Comparison of ENCODE assay signal across 35 cellular contexts in genomic region chr19:42376177-42376555, GRCh38. TPM values are rescaled to one million over a fixed set of nuclear protein-coding genes. Genes with fewer than 3 reads are reported as not detected.
DNase-seq lines count a peak whose midpoint lies in the region; ATAC-seq lines count a peak whose summit lies in the region.
"Had no signal": no experiment of that assay in that cellular context is flagged by ENCODE, and none has a peak within 500 bp of the region (broad histone marks: within the 10 kb centered on the region; RNA-seq: fewer than 3 reads in every experiment).

No MANE protein-coding gene starts in this region.

- peak in 1 of 2 donors; percentile 8 for ATAC-seq in right cardiac atrium
- ATAC-seq in left ventricle myocardium superior, result no peak
- ATAC-seq: A549; CD8-positive, alpha-beta T cell had no signal

- CTCF ChIA-PET in activated naive CD4-positive, alpha-beta T cell treated with anti-CD3 and anti-CD28 coated beads, Interleukin-2, amount 10 ng/mL, durations not matched to agents 7 days and 5 days (lab: Charles Lee), result no interaction called here

- 96% methylated on average over 17 of the region's 17 CpGs for WGBS in right cardiac atrium
- no CpG with 5 or more reads among the region's 17 CpGs for WGBS in neuronal stem cell (ENCODE audit: extremely low coverage in 2 of 2, insufficient read length in 2 of 2, insufficient replicate concordance in 1 of 2), 2 donors

- no peak overlapping the region for H3K14ac ChIP-seq in neuronal stem cell (ENCODE audit: low read length)

- no peak overlapping the region for H4K91ac ChIP-seq in neuronal stem cell (ENCODE audit: low read depth, low read length, poor library complexity)

- H3K36me3 ChIP-seq in neuronal stem cell (replicated peaks in 1 of 2; ENCODE audit: control insufficient read depth in 2 of 2, insufficient read depth in 2 of 2, low read length in 2 of 2), result peaks cover 4 to 44% of the 10 kb centered on the region in 2 donors

- H3K9ac ChIP-seq in neuronal stem cell (ENCODE audit: low read depth, low read length, poor library complexity), result peak overlapping the region; percentile 50
- H3K9ac ChIP-seq: BLaER1; BLaER1 treated with 17β-estradiol and CSF1 and Interleukin-3, amounts not matched to agents 10 nM and 100 nM had no signal

- no peak overlapping the region for H3K27ac ChIP-seq in right cardiac atrium (ENCODE audit: low read length)
- H3K27ac ChIP-seq in neuronal stem cell (replicated peaks; ENCODE audit: low read length), result no peak overlapping the region
- H3K27ac ChIP-seq: 22Rv1; A549; BLaER1; BLaER1 treated with 17β-estradiol and CSF1 and Interleukin-3, amounts not matched to agents 10 nM and 100 nM; C4-2B had no signal

- peaks cover 3% of the 10 kb centered on the region for H3K79me1 ChIP-seq in neuronal stem cell (ENCODE audit: low read depth, low read length)

- intact Hi-C loops in right cardiac atrium (cut with DNase I), result no loop called here
- intact Hi-C loops in left ventricle myocardium superior (cut with micrococcal nuclease), result no loop called here

- H3K23ac ChIP-seq in neuronal stem cell (ENCODE audit: low read depth, low read length, poor library complexity), result no peak overlapping the region

- no peaks in the 10 kb centered on the region for H3K4me1 ChIP-seq in right cardiac atrium (ENCODE audit: control insufficient read depth, insufficient read depth, low read length)
- peaks cover 0 to 9% of the 10 kb centered on the region in 2 donors for H3K4me1 ChIP-seq in neuronal stem cell (ENCODE audit: control insufficient read depth in 2 of 2, insufficient read depth in 1 of 2, low read depth in 1 of 2, low read length in 2 of 2)
- H3K4me1 ChIP-seq: A549, BE2C, BLaER1 had no signal

- H3K4me3 ChIP-seq in right cardiac atrium (ENCODE audit: low read length) (no peak overlapping the region), neuronal stem cell (ENCODE audit: low read length in 2 of 2) (no peak overlapping the region)
- H3K4me3 ChIP-seq: A549; BLaER1; BLaER1 treated with 17β-estradiol and CSF1 and Interleukin-3, amounts not matched to agents 10 nM and 100 nM had no signal

- no peak overlapping the region for H3K4me2 ChIP-seq in neuronal stem cell (ENCODE audit: insufficient read depth, low read length, poor library complexity, severe bottlenecking)
- H3K4me2 ChIP-seq: A549; BLaER1; BLaER1 treated with 17β-estradiol and CSF1 and Interleukin-3, amounts not matched to agents 10 nM and 100 nM had no signal

- H2BK12ac ChIP-seq in neuronal stem cell (ENCODE audit: low read length), result no peak overlapping the region

- no peak overlapping the region for H3K4me3 Mint-ChIP-seq in activated naive CD4-positive, alpha-beta T cell treated with anti-CD3 and anti-CD28 coated beads, Interleukin-2, amount 50 U/mL, for 24 hours
- H3K4me3 Mint-ChIP-seq in activated naive CD4-positive, alpha-beta T cell treated with anti-CD3 and anti-CD28 coated beads, Interleukin-2, amount 10 ng/mL, durations not matched to agents 7 days and 5 days, result no peak overlapping the region
- H3K4me3 Mint-ChIP-seq: B cell; CD14-positive monocyte; CD4-positive, alpha-beta memory T cell; CD4-positive, alpha-beta T cell; CD4-positive, CD25-positive, alpha-beta regulatory T cell; CD8-positive, alpha-beta memory T cell; CD8-positive, alpha-beta T cell had no signal

- peak overlapping the region; percentile 57 for H3K27ac Mint-ChIP-seq in activated naive CD4-positive, alpha-beta T cell treated with anti-CD3 and anti-CD28 coated beads, Interleukin-2, amount 50 U/mL, for 24 hours
- no peak overlapping the region for H3K27ac Mint-ChIP-seq in activated naive CD4-positive, alpha-beta T cell treated with anti-CD3 and anti-CD28 coated beads, Interleukin-2, amount 10 ng/mL, durations not matched to agents 7 days and 5 days
- H3K27ac Mint-ChIP-seq: B cell; CD4-positive, alpha-beta memory T cell; CD4-positive, alpha-beta T cell; CD4-positive, CD25-positive, alpha-beta regulatory T cell; CD8-positive, alpha-beta T cell had no signal

- H3K4me1 Mint-ChIP-seq in activated naive CD4-positive, alpha-beta T cell treated with anti-CD3 and anti-CD28 coated beads, Interleukin-2, amount 50 U/mL, for 24 hours, result peaks cover 7% of the 10 kb centered on the region
- H3K4me1 Mint-ChIP-seq in activated naive CD4-positive, alpha-beta T cell treated with anti-CD3 and anti-CD28 coated beads, Interleukin-2, amount 10 ng/mL, durations not matched to agents 7 days and 5 days, result no peaks in the 10 kb centered on the region

- H2BK15ac ChIP-seq in neuronal stem cell (ENCODE audit: low read length), result no peak overlapping the region

- H2AK5ac ChIP-seq in neuronal stem cell (ENCODE audit: low read depth, low read length), result no peak overlapping the region

- H3K9me3 ChIP-seq in right cardiac atrium (ENCODE audit: control insufficient read depth, low read length) (no peaks in the 10 kb centered on the region), neuronal stem cell (replicated peaks in 1 of 2; ENCODE audit: control insufficient read depth in 2 of 2, insufficient read depth in 1 of 2, low read depth in 1 of 2, low read length in 2 of 2) (peaks cover 2 to 9% of the 10 kb centered on the region in 2 donors)
- H3K9me3 ChIP-seq: A549; BE2C; BLaER1; BLaER1 treated with 17β-estradiol and CSF1 and Interleukin-3, amounts not matched to agents 10 nM and 100 nM; Caco-2 had no signal

- no peaks in the 10 kb centered on the region for H3K27me3 Mint-ChIP-seq in activated naive CD4-positive, alpha-beta T cell treated with anti-CD3 and anti-CD28 coated beads, Interleukin-2, amount 50 U/mL, for 24 hours
- H3K27me3 Mint-ChIP-seq in activated naive CD4-positive, alpha-beta T cell treated with anti-CD3 and anti-CD28 coated beads, Interleukin-2, amount 10 ng/mL, durations not matched to agents 7 days and 5 days, result peaks cover 31% of the 10 kb centered on the region
- H3K27me3 Mint-ChIP-seq: B cell had no signal

- no peak overlapping the region for H2AFZ ChIP-seq in neuronal stem cell (ENCODE audit: low read length)

- no peaks in the 10 kb centered on the region for H3K9me3 Mint-ChIP-seq in activated naive CD4-positive, alpha-beta T cell treated with anti-CD3 and anti-CD28 coated beads, Interleukin-2, amount 50 U/mL, for 24 hours
- no peaks in the 10 kb centered on the region for H3K9me3 Mint-ChIP-seq in activated naive CD4-positive, alpha-beta T cell treated with anti-CD3 and anti-CD28 coated beads, Interleukin-2, amount 10 ng/mL, durations not matched to agents 7 days and 5 days
- H3K9me3 Mint-ChIP-seq: CD4-positive, alpha-beta memory T cell; CD4-positive, alpha-beta T cell; CD4-positive, CD25-positive, alpha-beta regulatory T cell; CD8-positive, alpha-beta memory T cell; CD8-positive, alpha-beta T cell had no signal

- no peak overlapping the region for H2BK120ac ChIP-seq in neuronal stem cell (ENCODE audit: low read depth, low read length)

- no peak overlapping the region for H3K18ac ChIP-seq in neuronal stem cell (ENCODE audit: low read length)

- DNase-seq in activated naive CD4-positive, alpha-beta T cell treated with anti-CD3 and anti-CD28 coated beads, Interleukin-2, amount 10 ng/mL, durations not matched to agents 7 days and 5 days, result no peak
- DNase-seq in right cardiac atrium, result peak in 2 of 3 donors; percentile 40 to 57
- DNase-seq in left ventricle myocardium superior, result no peak
- DNase-seq in neuronal stem cell (ENCODE audit: low spot score), result no peak
- no peak for DNase-seq in activated CD4-positive, CD25-positive, alpha-beta regulatory T cell treated with anti-CD3 and anti-CD28 coated beads, Interleukin-2, amount 50 U/mL, for 72 hours
- DNase-seq: 8988T; ACHN; AML-193; BE2C; C1 segment of cervical spinal cord; Caco-2; Calu3; CD4-positive, alpha-beta memory T cell; CD4-positive, alpha-beta T cell; CD4-positive, CD25-positive, alpha-beta regulatory T cell; CD8-positive, alpha-beta memory T cell; CD8-positive, alpha-beta T cell; COR-L47; DMS 273 treated with DMSO at 0.1 percent for 48 hours; DMS153; DMS53; DMS79; DMS79 treated with DMSO at 0.1 percent for 48 hours; DND-41; EL had no signal

- H4K8ac ChIP-seq in neuronal stem cell (ENCODE audit: low read depth, low read length), result no peak overlapping the region

- H2BK5ac ChIP-seq in neuronal stem cell (ENCODE audit: low read length), result no peak overlapping the region

- H3K27me3 ChIP-seq in right cardiac atrium (ENCODE audit: control insufficient read depth, insufficient read depth) (no peaks in the 10 kb centered on the region), neuronal stem cell (ENCODE audit: control insufficient read depth in 3 of 3, insufficient read depth in 3 of 3, low read depth in 1 of 3, low read length in 3 of 3) (no peaks in the 10 kb centered on the region)
- H3K27me3 ChIP-seq: BLaER1; BLaER1 treated with 17β-estradiol and CSF1 and Interleukin-3, amounts not matched to agents 10 nM and 100 nM had no signal

- H3K4ac ChIP-seq in neuronal stem cell (ENCODE audit: low read length), result no peak overlapping the region

- peaks cover 2% of the 10 kb centered on the region for H3K36me3 Mint-ChIP-seq in activated naive CD4-positive, alpha-beta T cell treated with anti-CD3 and anti-CD28 coated beads, Interleukin-2, amount 50 U/mL, for 24 hours
- no peaks in the 10 kb centered on the region for H3K36me3 Mint-ChIP-seq in activated naive CD4-positive, alpha-beta T cell treated with anti-CD3 and anti-CD28 coated beads, Interleukin-2, amount 10 ng/mL, durations not matched to agents 7 days and 5 days

RNA-seq across cellular contexts. Expression of gene CNFN, which starts 13.9 kb away (rescaled TPM):
- total RNA-seq in right cardiac atrium (under 1 TPM in 3 of 4 donors, not detected in 1; 0.50 to 0.91 (median 0.66) TPM), left ventricle myocardium superior (0.55 TPM)
- 1.9 TPM for polyA plus RNA-seq in right cardiac atrium
- polyA plus RNA-seq in neuronal stem cell (2013, experiment 1 of 2), result 41.6 TPM
- polyA plus RNA-seq in neuronal stem cell (2013, experiment 2 of 2), result 43.2 TPM
- total RNA-seq: A673; CD4-positive, alpha-beta memory T cell; CD4-positive, alpha-beta T cell; CD4-positive, CD25-positive, alpha-beta regulatory T cell; CD8-positive, alpha-beta memory T cell; CD8-positive, alpha-beta T cell had no signal
- polyA plus RNA-seq: CD8-positive, alpha-beta memory T cell had no signal

RNA-seq across cellular contexts. Expression of gene MEGF8, which starts 50.7 kb away (rescaled TPM):
- total RNA-seq in right cardiac atrium (10 to 100 TPM; 28.6 to 36.3 (median 32.4) TPM), left ventricle myocardium superior (37.4 TPM)
- polyA plus RNA-seq in right cardiac atrium, result 28.7 TPM
- 11.4 TPM for polyA plus RNA-seq in neuronal stem cell (2013, experiment 1 of 2)
- polyA plus RNA-seq in neuronal stem cell (2013, experiment 2 of 2), result 12.1 TPM

RNA-seq across cellular contexts. Expression of gene LIPE, which starts 51.0 kb away (rescaled TPM):
- total RNA-seq in right cardiac atrium (10 to 100 TPM in 2 of 4 donors, 1 to 10 TPM in 2; 9.4 to 44.9 (median 12.3) TPM), left ventricle myocardium superior (41.0 TPM)
- 81.6 TPM for polyA plus RNA-seq in right cardiac atrium
- polyA plus RNA-seq in neuronal stem cell (2013, experiment 1 of 2), result 10.6 TPM
- polyA plus RNA-seq in neuronal stem cell (2013, experiment 2 of 2), result 10.0 TPM
- total RNA-seq: A172 had no signal
- polyA plus RNA-seq: CD14-positive monocyte had no signal

Comparison
In these comparisons a context has a peak if more than half of its experiments do, and no peak if none do; other contexts are left out.
1. DNase-seq: peak in right cardiac atrium (2 of 3); none in activated naive CD4-positive, alpha-beta T cell treated with anti-CD3 and anti-CD28 coated beads, Interleukin-2, amount 10 ng/mL, durations not matched to agents 7 days and 5 days (single experiment), left ventricle myocardium superior (single experiment), neuronal stem cell (single experiment) and activated CD4-positive, CD25-positive, alpha-beta regulatory T cell treated with anti-CD3 and anti-CD28 coated beads, Interleukin-2, amount 50 U/mL, for 72 hours (single experiment).